In genomic region chr4:32831104-32831503, GRCh38 we compare ENCODE assay signal across 15 cellular contexts.
DNase-seq lines count a peak whose midpoint lies in the region; ATAC-seq lines count a peak whose summit lies in the region.
"Had no signal": no experiment of that assay in that cellular context is flagged by ENCODE, and none has a peak within 500 bp of the region (broad histone marks: within the 10 kb centered on the region; RNA-seq: fewer than 3 reads in every experiment).

No MANE protein-coding gene starts in this region.

- intact Hi-C loops in activated CD4-positive, alpha-beta T cell treated with anti-CD3 and anti-CD28 coated beads for 36 hours (cut with DNase I, micrococcal nuclease), result no loop called here

- in situ Hi-C loops in KBM-7 (cut with MboI; ENCODE audit: low pct_unique_long_range_greater_than_20kb, low sequenced_read_pairs), result no loop called here

- POLR2A ChIA-PET in activated CD4-positive, alpha-beta T cell treated with anti-CD3 and anti-CD28 coated beads for 36 hours (lab: Charles Lee), result no interaction called here

- no peak overlapping the region for H3K4me3 Mint-ChIP-seq in activated CD4-positive, alpha-beta T cell treated with anti-CD3 and anti-CD28 coated beads for 36 hours
- H3K4me3 Mint-ChIP-seq: B cell; CD4-positive, alpha-beta T cell; CD8-positive, alpha-beta T cell had no signal

- H3K27ac Mint-ChIP-seq in activated CD4-positive, alpha-beta T cell treated with anti-CD3 and anti-CD28 coated beads for 36 hours, result no peak overlapping the region
- H3K27ac Mint-ChIP-seq: B cell; CD4-positive, alpha-beta T cell; CD8-positive, alpha-beta T cell had no signal

- ATAC-seq in activated CD4-positive, alpha-beta T cell treated with anti-CD3 and anti-CD28 coated beads for 36 hours, result peak; percentile 23
- ATAC-seq: A549; CD8-positive, alpha-beta T cell had no signal

- H3K36me3 Mint-ChIP-seq in activated CD4-positive, alpha-beta T cell treated with anti-CD3 and anti-CD28 coated beads for 36 hours (ENCODE audit: low read depth), result no peaks in the 10 kb centered on the region
- H3K36me3 Mint-ChIP-seq: CD8-positive, alpha-beta T cell had no signal

- H3K9me3 Mint-ChIP-seq in activated CD4-positive, alpha-beta T cell treated with anti-CD3 and anti-CD28 coated beads for 36 hours (ENCODE audit: low read depth), result peaks cover 20% of the 10 kb centered on the region

- H3K4me1 Mint-ChIP-seq in activated CD4-positive, alpha-beta T cell treated with anti-CD3 and anti-CD28 coated beads for 36 hours, result no peaks in the 10 kb centered on the region
- H3K4me1 Mint-ChIP-seq: B cell had no signal

- no peaks in the 10 kb centered on the region for H3K27me3 Mint-ChIP-seq in activated CD4-positive, alpha-beta T cell treated with anti-CD3 and anti-CD28 coated beads for 36 hours
- H3K27me3 Mint-ChIP-seq: B cell; CD4-positive, alpha-beta T cell had no signal

- DNase-seq in DMS53 (lab: John Stamatoyannopoulos, UW) (peak; percentile 16), DMS53 treated with DMSO at 0.1 percent for 48 hours (lab: John Stamatoyannopoulos, UW; ENCODE audit: unreplicated experiment) (no peak), KBM-7 (peak; percentile 3), NCI-H1694 treated with DMSO at 0.1 percent for 48 hours (lab: John Stamatoyannopoulos, UW) (no peak)
- no peak for DNase-seq in activated CD4-positive, alpha-beta T cell treated with anti-CD3 and anti-CD28 coated beads for 36 hours
- DNase-seq in activated CD4-positive, alpha-beta T cell treated with anti-CD3 and anti-CD28 coated beads, Interleukin-2, amount 50 U/mL, for 48 hours, result no peak
- DNase-seq: AML-193; Caco-2; Calu3; CD4-positive, alpha-beta T cell; CD8-positive, alpha-beta T cell; DMS79 treated with DMSO at 0.1 percent for 48 hours; GF-D8 had no signal

- CTCF ChIA-PET in activated CD4-positive, alpha-beta T cell treated with anti-CD3 and anti-CD28 coated beads for 36 hours (lab: Charles Lee), result interaction anchor here (0.7 to 1.6 kb wide), 3 partner anchors 10 to 1535 kb away, joined by 3 to 10 read pairs (median 3); no protein-coding TSS in a partner anchor

Comparison
In these comparisons a context has a peak if more than half of its experiments do, and no peak if none do; other contexts are left out.
1. DNase-seq: peak in DMS53 (single experiment) and KBM-7 (single experiment); none in DMS53 treated with DMSO at 0.1 percent for 48 hours (single experiment), activated CD4-positive, alpha-beta T cell treated with anti-CD3 and anti-CD28 coated beads for 36 hours (single experiment), activated CD4-positive, alpha-beta T cell treated with anti-CD3 and anti-CD28 coated beads, Interleukin-2, amount 50 U/mL, for 48 hours (0 of 2) and NCI-H1694 treated with DMSO at 0.1 percent for 48 hours (single experiment).